ENCODE assay signal across 28 cellular contexts in the genomic region with DNA sequence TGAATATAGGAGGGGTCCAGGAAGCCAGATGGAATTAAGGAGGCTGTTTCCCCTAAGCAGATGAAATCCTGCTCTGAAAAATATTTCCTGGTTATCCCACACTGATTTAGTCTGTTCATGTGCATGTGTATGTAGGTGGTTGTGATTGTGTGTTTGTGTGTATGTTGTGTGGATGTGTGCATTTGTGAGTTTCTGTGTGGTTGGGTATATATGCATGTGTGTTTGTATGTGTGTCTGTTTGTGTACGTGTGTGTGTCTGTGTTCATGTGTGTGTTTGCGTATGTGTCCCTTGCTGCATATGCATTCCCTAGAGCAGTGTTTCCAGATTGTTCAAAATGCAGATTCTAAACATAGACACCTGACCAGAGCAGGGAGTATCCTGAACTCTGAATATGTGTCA.
"Had no signal": no experiment of that assay in that cellular context is flagged by ENCODE, and none has a peak within 500 bp of the region (broad histone marks: within the 10 kb centered on the region; RNA-seq: fewer than 3 reads in every experiment).

No MANE protein-coding gene starts in this region.

- ATAC-seq: heart left ventricle; left cardiac atrium; left lobe of liver; lower lobe of right lung; naive thymus-derived CD8-positive, alpha-beta T cell; sciatic nerve; stimulated activated naive B cell treated with anti-CD40 and anti-IgM and Interleukin-4, amounts not matched to agents 10 μg/mL and 1 μg/mL and 100 μg/mL, for 72 hours; stimulated activated naive CD8-positive, alpha-beta T cell treated with anti-CD3 and anti-CD28 coated beads, Interleukin-15, Interleukin-2, amounts not matched to agents 100 U/mL and 50 U/mL, for 24 hours; upper lobe of right lung had no signal

- H3K27ac ChIP-seq: heart left ventricle, lower lobe of right lung, neural progenitor cell, neutrophil, ovary, right atrium auricular region, stomach, testis, thyroid gland, upper lobe of right lung, uterus had no signal

- H3K4me2 ChIP-seq: neural progenitor cell had no signal

- H2AFZ ChIP-seq: neural progenitor cell had no signal

- H3K4me1 ChIP-seq: heart left ventricle, lower lobe of right lung, neural progenitor cell, right atrium auricular region, stomach, testis, thyroid gland, uterus had no signal

- H3K9me3 ChIP-seq: heart left ventricle, lower lobe of right lung, neutrophil, ovary, right atrium auricular region, stomach, testis, thyroid gland, upper lobe of right lung, uterus had no signal

- H3K9ac ChIP-seq: neural progenitor cell had no signal

- H3K27me3 ChIP-seq: neural progenitor cell, ovary, right atrium auricular region, testis, thyroid gland, upper lobe of right lung, uterus had no signal

- DNase-seq: heart left ventricle; islet precursor cell; kidney glomerular epithelial cell; left cardiac atrium; lower lobe of right lung; mammary epithelial cell; mesenchymal stem cell; naive thymus-derived CD8-positive, alpha-beta T cell; nephron progenitor cell; occipital lobe; ovary; stimulated activated CD4-positive, alpha-beta T cell treated with anti-CD3 and anti-CD28 coated beads, Interleukin-12 subunit alpha, Interleukin-12 subunit beta, amount 100 ng/mL, for 4 hours; stimulated activated CD4-positive, alpha-beta T cell treated with anti-CD3 and anti-CD28 coated beads, Interleukin-15, amount 100 ng/mL, for 24 hours; stimulated activated CD4-positive, alpha-beta T cell treated with anti-CD3 and anti-CD28 coated beads, Interleukin-2, amount 100 ng/mL, for 24 hours; stimulated activated CD4-positive, alpha-beta T cell treated with anti-CD3 and anti-CD28 coated beads, Interleukin-4, amount 100 ng/mL, for 1 hour; stimulated activated naive B cell treated with anti-CD40 and anti-IgM and Interleukin-4, amounts not matched to agents 10 μg/mL and 1 μg/mL and 100 μg/mL, for 72 hours; stimulated activated naive CD8-positive, alpha-beta T cell treated with anti-CD3 and anti-CD28 coated beads, Interleukin-15, Interleukin-2, amounts not matched to agents 100 U/mL and 50 U/mL, for 24 hours; stomach; testis; thyroid gland; upper lobe of right lung; uterus had no signal

- H3K36me3 ChIP-seq: heart left ventricle, lower lobe of right lung, neural progenitor cell, neutrophil, ovary, right atrium auricular region, stomach, thyroid gland, upper lobe of right lung, uterus had no signal

- H3K4me3 ChIP-seq: heart left ventricle, lower lobe of right lung, neural progenitor cell, ovary, right atrium auricular region, skin epidermis, stomach, testis, thyroid gland, upper lobe of right lung, uterus had no signal
